Comparison of ENCODE assay signal across 8 cellular contexts in genomic region chr19:14517840-14518505, GRCh38.
DNase-seq lines count a peak whose midpoint lies in the region; ATAC-seq, FAIRE-seq and TF ChIP-seq lines count a peak whose summit lies in the region.

Gene DNAJB1 (minus strand): TSS chr19:14518397. CDS start chr19:14518349, 48 bp downstream.

- in situ Hi-C loops in astrocyte of the cerebellum (cut with HindIII; ENCODE audit: low sequenced_read_pairs), result loop anchor here (25.0 kb wide), 1 partner anchor 106 kb away; the partner anchor contains the start of gene DDX39A

- peak within 1 kb of the TSS; percentile 86 for H3K4me3 ChIP-seq in astrocyte of the cerebellum (ENCODE audit: low read depth, low read length)

- ATAC-seq in GM21390 (IDR thresholded peaks at IDR 0.05; ENCODE audit: unreplicated experiment), result peak; percentile 56

- no peak for TF ChIP-seq CTCF in astrocyte of the cerebellum (IDR thresholded peaks at IDR 0.05; ENCODE audit: low read depth, low read length, missing control alignments)

- DNase-seq in GF-D8 (lab: John Stamatoyannopoulos, UW), result peak; percentile 13
- DNase-seq in HTR-8/SVneo (ENCODE audit: insufficient read length, low spot score), result peak; percentile 86
- DNase-seq in SKM-1 (lab: John Stamatoyannopoulos, UW; ENCODE audit: unreplicated experiment), result peak; percentile 39
- no peak for DNase-seq in astrocyte of the cerebellum (ENCODE audit: low read depth)
- peak; percentile 90 for DNase-seq in hepatic stellate cell (ENCODE audit: low spot score)
- peak; percentile 84 for DNase-seq in putamen (ENCODE audit: low spot score)
- DNase-seq in NCI-H2107 (lab: John Stamatoyannopoulos, UW), result no peak

- FAIRE-seq in HTR-8/SVneo (lab: Jason Lieb, UNC), result no peak

Comparison
In these comparisons a context has a peak if more than half of its experiments do, and no peak if none do; other contexts are left out.
1. DNase-seq: peak in GF-D8 (single experiment), HTR-8/SVneo (single experiment), SKM-1 (single experiment), hepatic stellate cell (single experiment) and putamen (single experiment); none in astrocyte of the cerebellum (single experiment) and NCI-H2107 (single experiment).